10 cellular contexts compared by ENCODE assay signal in genomic region chr9:112867275-112867991, GRCh38. TPM values are rescaled to one million over a fixed set of nuclear protein-coding genes. Genes with fewer than 3 reads are reported as not detected.
DNase-seq lines count a peak whose midpoint lies in the region; ATAC-seq and TF ChIP-seq lines count a peak whose summit lies in the region.
"Had no signal": no experiment of that assay in that cellular context is flagged by ENCODE, and none has a peak within 500 bp of the region (broad histone marks: within the 10 kb centered on the region; RNA-seq: fewer than 3 reads in every experiment).

No MANE protein-coding gene starts in this region.

- H3K4me2 ChIP-seq in fibroblast of lung (ENCODE audit: extremely low read depth, insufficient read depth, low read length) = no peak overlapping the region

- peak overlapping the region; percentile 19 for H2AFZ ChIP-seq in fibroblast of lung (ENCODE audit: low read length)

- no peaks in the 10 kb centered on the region for H3K27me3 Mint-ChIP-seq in stimulated activated memory B cell treated with anti-CD40 and anti-IgM and Interleukin-4, amounts not matched to agents 10 μg/mL and 1 μg/mL and 100 μg/mL, for 72 hours

- H4K20me1 ChIP-seq in fibroblast of lung (ENCODE audit: control insufficient read depth, extremely low read depth, insufficient read depth, low read length) = no peaks in the 10 kb centered on the region
- H4K20me1 ChIP-seq: BLaER1 had no signal

- H3K9ac ChIP-seq in fibroblast of lung (ENCODE audit: insufficient read depth, low read length) = no peak overlapping the region
- H3K9ac ChIP-seq: BLaER1 had no signal

- no peak for TF ChIP-seq CTCF in fibroblast of lung (conservative IDR thresholded peaks at IDR 0.05 in 1 of 2, IDR thresholded peaks at IDR 0.05 in 1 of 2; ENCODE audit: low read depth in 1 of 2, low read length in 2 of 2)

- H3K36me3 Mint-ChIP-seq in stimulated activated memory B cell treated with anti-CD40 and anti-IgM and Interleukin-4, amounts not matched to agents 10 μg/mL and 1 μg/mL and 100 μg/mL, for 72 hours = peaks cover 53% of the 10 kb centered on the region

- H3K27me3 ChIP-seq in fibroblast of lung (ENCODE audit: control insufficient read depth, insufficient read depth, low read length) = no peaks in the 10 kb centered on the region
- H3K27me3 ChIP-seq: BLaER1, heart right ventricle had no signal

- no peaks in the 10 kb centered on the region for H3K36me3 ChIP-seq in fibroblast of lung (ENCODE audit: control insufficient read depth, insufficient read depth, low read length)

- H3K9me3 Mint-ChIP-seq in stimulated activated memory B cell treated with anti-CD40 and anti-IgM and Interleukin-4, amounts not matched to agents 10 μg/mL and 1 μg/mL and 100 μg/mL, for 72 hours = peaks cover 5% of the 10 kb centered on the region

- peak; percentile 55 for ATAC-seq in stimulated activated memory B cell treated with anti-CD40 and anti-IgM and Interleukin-4, amounts not matched to agents 10 μg/mL and 1 μg/mL and 100 μg/mL, for 72 hours
- ATAC-seq in GM21447 (IDR thresholded peaks at IDR 0.05; ENCODE audit: unreplicated experiment) = no peak

- H3K4me3 Mint-ChIP-seq in stimulated activated memory B cell treated with anti-CD40 and anti-IgM and Interleukin-4, amounts not matched to agents 10 μg/mL and 1 μg/mL and 100 μg/mL, for 72 hours = no peak overlapping the region

- no peaks in the 10 kb centered on the region for H3K79me2 ChIP-seq in fibroblast of lung (ENCODE audit: control insufficient read depth, insufficient read depth, low read length)

- H3K27ac Mint-ChIP-seq in stimulated activated memory B cell treated with anti-CD40 and anti-IgM and Interleukin-4, amounts not matched to agents 10 μg/mL and 1 μg/mL and 100 μg/mL, for 72 hours = peak overlapping the region; percentile 65

- peaks cover 46% of the 10 kb centered on the region for H3K4me1 Mint-ChIP-seq in stimulated activated memory B cell treated with anti-CD40 and anti-IgM and Interleukin-4, amounts not matched to agents 10 μg/mL and 1 μg/mL and 100 μg/mL, for 72 hours

- H3K27ac ChIP-seq in fibroblast of lung (ENCODE audit: insufficient read depth, low read length) = peak overlapping the region; percentile 30
- H3K27ac ChIP-seq: BLaER1 had no signal

- peak; percentile 53 for DNase-seq in activated CD4-positive, alpha-beta T cell treated with anti-CD3 and anti-CD28 coated beads for 48 hours
- no peak for DNase-seq in activated CD4-positive, alpha-beta T cell treated with anti-CD3 and anti-CD28 coated beads, Interleukin-2, amount 50 U/mL, for 1 hour
- peak; percentile 30 to 46 for DNase-seq in SW 1271 (lab: John Stamatoyannopoulos, UW)
- DNase-seq in fibroblast of lung (ENCODE audit: low read depth in 2 of 2) = peak; percentile 52 to 77
- no peak for DNase-seq in DMS153 (lab: John Stamatoyannopoulos, UW)
- no peak for DNase-seq in activated CD8-positive, alpha-beta memory T cell treated with anti-CD3 and anti-CD28 coated beads for 24 hours
- DNase-seq: heart right ventricle had no signal

- no peaks in the 10 kb centered on the region for H3K9me3 ChIP-seq in fibroblast of lung (ENCODE audit: control insufficient read depth, insufficient read depth, low read depth, low read length)
- H3K9me3 ChIP-seq: BLaER1, heart right ventricle had no signal

- H3K4me3 ChIP-seq in fibroblast of lung (replicated peaks in 1 of 4; ENCODE audit: control extremely low read depth in 1 of 4, insufficient read depth in 1 of 4, low read depth in 3 of 4, low read length in 4 of 4) = no peak overlapping the region
- H3K4me3 ChIP-seq: BLaER1, heart right ventricle had no signal

- peaks cover 4% of the 10 kb centered on the region for H3K4me1 ChIP-seq in fibroblast of lung (ENCODE audit: control insufficient read depth, extremely low read depth, insufficient read depth, low read length)

RNA-seq across cellular contexts. Expression of gene SLC46A2, which starts 23.2 kb away (rescaled TPM):
- total RNA-seq in fibroblast of lung = not detected in 2 replicates
- polyA plus RNA-seq in fibroblast of lung = not detected in 2 replicates
- polyA plus RNA-seq in fibroblast of lung (2012) = not detected in 2 replicates
- not detected in 2 replicates for polyA minus RNA-seq in fibroblast of lung (ENCODE audit: low replicate concordance)

Comparison
In these comparisons a context has a peak if more than half of its experiments do, and no peak if none do; other contexts are left out.
1. DNase-seq: peak in activated CD4-positive, alpha-beta T cell treated with anti-CD3 and anti-CD28 coated beads for 48 hours (single experiment), SW 1271 (2 of 2) and fibroblast of lung (2 of 2); none in activated CD4-positive, alpha-beta T cell treated with anti-CD3 and anti-CD28 coated beads, Interleukin-2, amount 50 U/mL, for 1 hour (single experiment), DMS153 (single experiment) and activated CD8-positive, alpha-beta memory T cell treated with anti-CD3 and anti-CD28 coated beads for 24 hours (single experiment).